Comparison of ENCODE assay signal across 8 cellular contexts in the genomic region with DNA sequence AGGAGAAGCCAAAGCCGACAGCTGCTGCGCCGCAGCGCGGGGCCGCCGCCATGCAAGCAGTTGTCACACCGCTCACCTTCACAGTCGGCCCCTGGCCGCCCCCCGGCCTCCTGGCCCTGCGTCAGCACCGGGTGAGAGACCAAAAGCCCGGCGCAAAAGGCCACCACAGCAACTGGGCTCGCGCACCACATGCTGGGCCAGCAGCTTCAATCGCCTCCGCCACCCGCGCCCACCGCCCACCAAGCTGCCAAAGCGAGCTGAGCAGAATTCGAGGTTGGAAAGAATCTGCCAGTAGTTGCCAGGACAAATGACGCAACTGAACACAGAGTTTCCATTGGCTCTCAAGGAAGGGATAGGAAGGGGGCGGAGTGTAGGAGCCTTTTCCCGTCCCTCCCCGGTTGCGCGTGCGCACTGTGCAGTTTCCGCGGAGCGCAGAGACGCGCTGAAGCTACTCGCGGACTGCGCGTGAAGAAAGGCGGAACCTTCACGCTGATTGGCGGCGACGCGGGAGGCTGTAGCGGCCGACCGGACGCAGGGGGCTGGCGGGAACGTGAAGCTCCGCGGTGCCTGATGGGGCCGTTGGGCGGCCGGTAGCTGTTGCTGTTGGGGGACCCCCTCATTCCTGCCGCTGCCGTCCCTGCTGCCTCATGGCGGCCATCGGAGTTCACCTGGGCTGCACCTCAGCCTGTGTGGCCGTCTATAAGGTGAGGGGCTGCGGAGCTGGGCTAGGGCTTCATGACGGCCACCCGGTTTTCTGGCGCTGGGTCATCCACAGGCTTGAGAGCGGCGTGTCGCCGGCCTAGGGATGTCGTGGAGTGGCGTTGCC.
DNase-seq lines count a peak whose midpoint lies in the region; ATAC-seq and FAIRE-seq lines count a peak whose summit lies in the region.

A gene (minus strand): TSS at position 282 of the 826 bp plus-strand sequence. CDS start 91 bp downstream, at position 191.
A gene with protein sequence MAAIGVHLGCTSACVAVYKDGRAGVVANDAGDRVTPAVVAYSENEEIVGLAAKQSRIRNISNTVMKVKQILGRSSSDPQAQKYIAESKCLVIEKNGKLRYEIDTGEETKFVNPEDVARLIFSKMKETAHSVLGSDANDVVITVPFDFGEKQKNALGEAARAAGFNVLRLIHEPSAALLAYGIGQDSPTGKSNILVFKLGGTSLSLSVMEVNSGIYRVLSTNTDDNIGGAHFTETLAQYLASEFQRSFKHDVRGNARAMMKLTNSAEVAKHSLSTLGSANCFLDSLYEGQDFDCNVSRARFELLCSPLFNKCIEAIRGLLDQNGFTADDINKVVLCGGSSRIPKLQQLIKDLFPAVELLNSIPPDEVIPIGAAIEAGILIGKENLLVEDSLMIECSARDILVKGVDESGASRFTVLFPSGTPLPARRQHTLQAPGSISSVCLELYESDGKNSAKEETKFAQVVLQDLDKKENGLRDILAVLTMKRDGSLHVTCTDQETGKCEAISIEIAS (plus strand): TSS at position 551 of the 826 bp plus-strand sequence. CDS start 97 bp downstream, at position 648.
A gene with protein sequence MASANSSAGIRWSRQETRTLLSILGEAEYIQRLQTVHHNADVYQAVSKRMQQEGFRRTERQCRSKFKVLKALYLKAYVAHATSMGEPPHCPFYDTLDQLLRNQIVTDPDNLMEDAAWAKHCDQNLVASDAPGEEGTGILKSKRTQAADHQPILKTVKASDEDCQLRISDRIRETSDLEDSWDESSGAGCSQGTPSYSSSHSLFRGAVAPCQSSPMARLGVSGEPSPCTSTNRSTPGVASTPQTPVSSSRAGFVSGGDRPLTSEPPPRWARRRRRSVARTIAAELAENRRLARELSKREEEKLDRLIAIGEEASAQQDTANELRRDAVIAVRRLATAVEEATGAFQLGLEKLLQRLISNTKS (plus strand): TSS at position 551 of the 826 bp plus-strand sequence. CDS start 3,979 bp downstream, outside the sequence.

- peak within 1 kb of the TSS; percentile 97 to 98 for H3K27ac Mint-ChIP-seq in effector memory CD8-positive, alpha-beta T cell

- peaks cover 36% of the 10 kb centered on the region for H3K36me3 Mint-ChIP-seq in effector memory CD8-positive, alpha-beta T cell (ENCODE audit: insufficient read depth)

- FAIRE-seq in HTR-8/SVneo (lab: Jason Lieb, UNC), result peak; percentile 92

- peak within 1 kb of the TSS; percentile 96 to 97 for H3K4me3 Mint-ChIP-seq in effector memory CD8-positive, alpha-beta T cell

- peak; percentile 91 for ATAC-seq in GM21367 (IDR thresholded peaks at IDR 0.05; ENCODE audit: unreplicated experiment)
- ATAC-seq in effector memory CD8-positive, alpha-beta T cell (replicated peaks), result peak; percentile 85

- DNase-seq in COLO829 (ENCODE audit: low spot score) (peak; percentile 99), HTR-8/SVneo (ENCODE audit: insufficient read length, low spot score) (peak; percentile 96), NOMO-1 treated with dmso at 0.1 percent for 144 hours (lab: John Stamatoyannopoulos, UW; ENCODE audit: unreplicated experiment) (peak; percentile 96), medulla oblongata (ENCODE audit: extremely low spot score) (peak; percentile 100)
- peak; percentile 92 to 99 (median 97) for DNase-seq in activated CD8-positive, alpha-beta memory T cell treated with anti-CD3 and anti-CD28 coated beads for 48 hours (ENCODE audit: low read depth in 2 of 3, low spot score in 2 of 3)
- peak; percentile 98 to 99 (median 99) for DNase-seq in effector memory CD8-positive, alpha-beta T cell
- DNase-seq in stimulated activated CD8-positive, alpha-beta memory T cell treated with anti-CD3 and anti-CD28 coated beads, Interleukin-12 subunit alpha, Interleukin-12 subunit beta, amount 100 ng/mL, for 1 hour (ENCODE audit: low read depth), result peak; percentile 99

- no peaks in the 10 kb centered on the region for H3K9me3 Mint-ChIP-seq in effector memory CD8-positive, alpha-beta T cell

- H3K4me1 Mint-ChIP-seq in effector memory CD8-positive, alpha-beta T cell (ENCODE audit: low read depth in 2 of 2), result peaks cover 15 to 16% of the 10 kb centered on the region in 2 donors

- H3K27me3 Mint-ChIP-seq in effector memory CD8-positive, alpha-beta T cell, result no peaks in the 10 kb centered on the region

Comparison
In these comparisons a context has a peak if more than half of its experiments do, and no peak if none do; other contexts are left out.
1. Peak in every context shown above with its lines: DNase-seq and ATAC-seq.